Comparison of ENCODE assay signal across 24 cellular contexts in genomic region chr3:5613580-5613979, GRCh38.
"Had no signal": no experiment of that assay in that cellular context is flagged by ENCODE, and none has a peak within 500 bp of the region (broad histone marks: within the 10 kb centered on the region; RNA-seq: fewer than 3 reads in every experiment).

No MANE protein-coding gene starts in this region.

- H3K4me2 ChIP-seq: hepatocyte had no signal

- H3K27ac Mint-ChIP-seq: dendritic cell treated with granulocyte-macrophage colony-stimulating factor and Interleukin-4, amounts not matched to agents 40 ng/mL and 50 ng/mL, for 4 days; immature natural killer cell had no signal

- H3K27ac ChIP-seq: colonic mucosa, dorsolateral prefrontal cortex, esophagus muscularis mucosa, foreskin keratinocyte, gastroesophageal sphincter, heart left ventricle, hepatocyte, left lung, lower lobe of right lung had no signal

- H3K4me1 ChIP-seq: colonic mucosa, esophagus muscularis mucosa, foreskin keratinocyte, gastroesophageal sphincter, heart left ventricle, left lung, lower lobe of right lung had no signal

- H3K4me3 ChIP-seq: colonic mucosa, dorsolateral prefrontal cortex, esophagus muscularis mucosa, gastroesophageal sphincter, heart left ventricle, hepatocyte, left lung, lower lobe of right lung had no signal

- H2AFZ ChIP-seq: hepatocyte had no signal

- FAIRE-seq: endothelial cell of umbilical vein, frontal cortex, kidney had no signal

- H3K9me3 ChIP-seq: colonic mucosa, esophagus muscularis mucosa, gastroesophageal sphincter, heart left ventricle, left lung, lower lobe of right lung had no signal

- DNase-seq: colonic mucosa; cortex of kidney; dorsolateral prefrontal cortex; effector CD4-positive, alpha-beta T cell; effector memory CD4-positive, alpha-beta T cell; foreskin keratinocyte; heart left ventricle; hypothalamus; immature natural killer cell; islet precursor cell; kidney; kidney glomerular epithelial cell; left colon; left lung; left ventricle myocardium superior; lower lobe of right lung; mesenchymal stem cell; midbrain had no signal

- ATAC-seq: foreskin keratinocyte, gastroesophageal sphincter, heart left ventricle, left colon, left lung, left ventricle myocardium superior, lower lobe of right lung had no signal

- H3K27me3 ChIP-seq: colonic mucosa, dorsolateral prefrontal cortex, foreskin keratinocyte, gastroesophageal sphincter, heart left ventricle, hepatocyte, left lung had no signal

- H3K4me3 Mint-ChIP-seq: dendritic cell treated with granulocyte-macrophage colony-stimulating factor and Interleukin-4, amounts not matched to agents 40 ng/mL and 50 ng/mL, for 4 days; immature natural killer cell had no signal

- H3K79me2 ChIP-seq: hepatocyte had no signal

- H3K4me1 Mint-ChIP-seq: immature natural killer cell had no signal

- H3K36me3 ChIP-seq: colonic mucosa, esophagus muscularis mucosa, gastroesophageal sphincter, heart left ventricle, left lung, lower lobe of right lung had no signal
